ENCODE assay signal across 22 cellular contexts in the genomic region with DNA sequence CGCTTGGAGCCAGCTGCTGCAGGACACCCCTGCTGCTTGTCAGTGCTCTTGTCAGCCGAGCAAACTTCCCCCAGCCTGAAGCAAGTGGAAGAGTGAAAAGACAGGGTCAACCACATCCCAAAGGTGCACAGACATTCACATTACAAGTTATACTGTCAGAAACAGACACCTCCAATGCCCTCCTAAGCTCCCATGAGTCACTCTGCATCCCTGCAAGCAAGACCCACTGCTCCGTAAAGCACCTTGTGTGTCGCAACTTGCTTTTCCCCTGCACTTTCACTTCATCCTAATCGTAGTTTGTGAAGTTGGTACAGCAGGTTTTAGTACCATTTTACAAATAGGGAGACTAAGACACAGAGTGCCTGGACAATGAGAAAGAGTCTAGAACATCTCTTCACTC. TPM values are rescaled to one million over a fixed set of nuclear protein-coding genes. Genes with fewer than 3 reads are reported as not detected.
DNase-seq lines count a peak whose midpoint lies in the region; ATAC-seq and TF ChIP-seq lines count a peak whose summit lies in the region.
"Had no signal": no experiment of that assay in that cellular context is flagged by ENCODE, and none has a peak within 500 bp of the region (broad histone marks: within the 10 kb centered on the region; RNA-seq: fewer than 3 reads in every experiment).

No MANE protein-coding gene starts in this region.

- H3F3A ChIP-seq in PC-3 (ENCODE audit: low read length, unreplicated experiment) = no peaks in the 10 kb centered on the region

- H3K4me2 ChIP-seq in PC-3 (ENCODE audit: low read length) = 0 out of 2 replicates have a peak overlapping the region, but pooled peaks have one; percentile 10
- peak overlapping the region; percentile 3 for H3K4me2 ChIP-seq in trophoblast cell (ENCODE audit: low read length)

- H3K9me2 ChIP-seq in PC-3 (replicated peaks; ENCODE audit: low read length) = no peaks in the 10 kb centered on the region

- no peak overlapping the region for H2BK5ac ChIP-seq in trophoblast cell (ENCODE audit: low read depth, low read length, poor library complexity)

- WGBS in trophoblast cell (ENCODE audit: extremely low coverage, insufficient coverage, insufficient read length) = no CpG with 5 or more reads among the region's 5 CpGs

- DNase-seq in HFFc6 (no peak), PC-3 (no peak), cerebellar cortex (ENCODE audit: low spot score) (peak; percentile 25), trophoblast cell (peak in 1 of 2 donors; percentile 26), GM20000 (ENCODE audit: low spot score) (no peak), left ventricle myocardium inferior (no peak), SK-N-DZ (ENCODE audit: low spot score) (no peak)
- DNase-seq: activated CD4-positive, alpha-beta T cell treated with anti-CD3 and anti-CD28 coated beads, Interleukin-2, amount 10 ng/mL, durations not matched to agents 24 days and 14 days; CD8-positive, alpha-beta T cell; colonic mucosa; HCEC 1CT; immature natural killer cell; NCI-H187 treated with DMSO at 0.1 percent for 48 hours; NCI-H2227 treated with DMSO at 0.1 percent for 48 hours; RPMI8226; spleen; stimulated activated CD4-positive, alpha-beta T cell treated with anti-CD3 and anti-CD28 coated beads, Interleukin-4, amount 100 ng/mL, for 24 hours had no signal

- peaks cover 7% of the 10 kb centered on the region; the same call in 1 of the 2 replicates for H3K27me3 ChIP-seq in PC-3 (ENCODE audit: low read length)
- H3K27me3 ChIP-seq in trophoblast cell (ENCODE audit: insufficient read depth, low read length) = no peaks in the 10 kb centered on the region
- H3K27me3 ChIP-seq in left ventricle myocardium inferior (ENCODE audit: low read depth) = peaks cover 6% of the 10 kb centered on the region
- H3K27me3 ChIP-seq: colonic mucosa, neutrophil, spleen had no signal

- H4K12ac ChIP-seq in trophoblast cell (ENCODE audit: low read depth, low read length) = no peak overlapping the region

- peak overlapping the region; percentile 80 for H3K4me3 Mint-ChIP-seq in HFFc6
- H3K4me3 Mint-ChIP-seq: activated CD4-positive, alpha-beta T cell treated with anti-CD3 and anti-CD28 coated beads, Interleukin-2, amount 10 ng/mL, durations not matched to agents 24 days and 14 days; CD8-positive, alpha-beta T cell; immature natural killer cell; type B pancreatic cell had no signal

- H3K4me3 ChIP-seq in PC-3 (ENCODE audit: low read length) (no peak overlapping the region), trophoblast cell (ENCODE audit: low read depth, low read length) (no peak overlapping the region), left ventricle myocardium inferior (no peak overlapping the region)
- H3K4me3 ChIP-seq: colonic mucosa, lung, spleen had no signal

- no peak overlapping the region for H3K27ac Mint-ChIP-seq in HFFc6
- H3K27ac Mint-ChIP-seq: activated CD4-positive, alpha-beta T cell treated with anti-CD3 and anti-CD28 coated beads, Interleukin-2, amount 10 ng/mL, durations not matched to agents 24 days and 14 days; activated naive CD4-positive, alpha-beta T cell treated with anti-CD3 and anti-CD28 coated beads, Interleukin-2, amount 50 U/mL, for 72 hours; CD8-positive, alpha-beta T cell; immature natural killer cell; type B pancreatic cell had no signal

- H3K23ac ChIP-seq in trophoblast cell (ENCODE audit: low read length) = no peak overlapping the region

- ATAC-seq in PC-3 (no peak), GM21717 (IDR thresholded peaks at IDR 0.05; ENCODE audit: unreplicated experiment) (no peak)
- ATAC-seq: activated naive CD4-positive, alpha-beta T cell treated with anti-CD3 and anti-CD28 coated beads, Interleukin-2, amount 50 U/mL, for 72 hours; CD8-positive, alpha-beta T cell had no signal

- POLR2A ChIA-PET in PC-3 (lab: Charles Lee; ENCODE audit: unreplicated experiment) = no interaction called here

- H4K20me1 ChIP-seq in PC-3 (ENCODE audit: low read length) = no peaks in the 10 kb centered on the region

- peaks cover 6% of the 10 kb centered on the region; the same call in 1 of the 2 replicates for H3K4me1 Mint-ChIP-seq in HFFc6 (ENCODE audit: low read depth)
- H3K4me1 Mint-ChIP-seq: activated CD4-positive, alpha-beta T cell treated with anti-CD3 and anti-CD28 coated beads, Interleukin-2, amount 10 ng/mL, durations not matched to agents 24 days and 14 days; immature natural killer cell had no signal

- H3K4me1 ChIP-seq in PC-3 (ENCODE audit: insufficient read depth, low read length) (no peaks in the 10 kb centered on the region), trophoblast cell (ENCODE audit: control insufficient read depth in 1 of 2, insufficient read depth in 2 of 2, low read length in 2 of 2) (peaks cover 0 to 3% of the 10 kb centered on the region in 2 experiments), left ventricle myocardium inferior (no peaks in the 10 kb centered on the region)
- H3K4me1 ChIP-seq: colonic mucosa, spleen had no signal

- H2BK12ac ChIP-seq in trophoblast cell (ENCODE audit: low read length) = no peak overlapping the region

- H2BK120ac ChIP-seq in trophoblast cell (ENCODE audit: insufficient read depth, low read length, poor library complexity) = no peak overlapping the region

- no TSS peak for BruUV-seq in PC-3 (replicated peaks; lab: Mats Ljungman, UMichigan)

- H3K9me3 Mint-ChIP-seq in HFFc6 = no peaks in the 10 kb centered on the region
- H3K9me3 Mint-ChIP-seq: activated CD4-positive, alpha-beta T cell treated with anti-CD3 and anti-CD28 coated beads, Interleukin-2, amount 10 ng/mL, durations not matched to agents 24 days and 14 days; activated naive CD4-positive, alpha-beta T cell treated with anti-CD3 and anti-CD28 coated beads, Interleukin-2, amount 50 U/mL, for 72 hours; CD8-positive, alpha-beta T cell; type B pancreatic cell had no signal

- no peak overlapping the region for H4K8ac ChIP-seq in trophoblast cell (ENCODE audit: low read depth, low read length)

- H3K9ac ChIP-seq in PC-3 (ENCODE audit: low read length) (no peak overlapping the region), trophoblast cell (ENCODE audit: low read length) (no peak overlapping the region)

- H3K14ac ChIP-seq in trophoblast cell (ENCODE audit: low read length) = no peak overlapping the region

- H3K79me2 ChIP-seq in PC-3 (ENCODE audit: low read length) (no peaks in the 10 kb centered on the region), trophoblast cell (ENCODE audit: control insufficient read depth, insufficient read depth, low read length, poor library complexity) (no peaks in the 10 kb centered on the region)

- no peak overlapping the region for H2AK5ac ChIP-seq in trophoblast cell (ENCODE audit: low read length)

- no peak overlapping the region for H3K27ac ChIP-seq in PC-3 (ENCODE audit: low read length)
- H3K27ac ChIP-seq in trophoblast cell (ENCODE audit: low read depth, low read length) = no peak overlapping the region
- no peak overlapping the region for H3K27ac ChIP-seq in left ventricle myocardium inferior (replicated peaks)
- H3K27ac ChIP-seq: colonic mucosa, neutrophil, spleen had no signal

- CTCF ChIA-PET in PC-3 (lab: Charles Lee) = no interaction called here

- no peak overlapping the region for H3K4ac ChIP-seq in trophoblast cell (ENCODE audit: low read depth, low read length)

- H2AFZ ChIP-seq in PC-3 (ENCODE audit: low read length) = no peak overlapping the region
- H2AFZ ChIP-seq in trophoblast cell (ENCODE audit: insufficient read depth, low read length, poor library complexity) = no peak overlapping the region

- no peaks in the 10 kb centered on the region for H3K79me1 ChIP-seq in trophoblast cell (ENCODE audit: low read length)

- no peak overlapping the region for H3K18ac ChIP-seq in trophoblast cell (ENCODE audit: low read length)

- intact Hi-C loops in PC-3 (cut with micrococcal nuclease) = no loop called here
- intact Hi-C loops in left ventricle myocardium inferior (cut with micrococcal nuclease) = no loop called here

- H3K9me3 ChIP-seq in PC-3 (ENCODE audit: low read length) (no peaks in the 10 kb centered on the region), trophoblast cell (ENCODE audit: insufficient read depth, low read depth, low read length) (no peaks in the 10 kb centered on the region), left ventricle myocardium inferior (replicated peaks) (no peaks in the 10 kb centered on the region)
- H3K9me3 ChIP-seq: colonic mucosa, neutrophil had no signal

- no peaks in the 10 kb centered on the region for H3K27me3 Mint-ChIP-seq in HFFc6 (ENCODE audit: insufficient read depth)

- no peaks in the 10 kb centered on the region for H3K36me3 Mint-ChIP-seq in HFFc6 (ENCODE audit: low read depth)
- H3K36me3 Mint-ChIP-seq: activated naive CD4-positive, alpha-beta T cell treated with anti-CD3 and anti-CD28 coated beads, Interleukin-2, amount 50 U/mL, for 72 hours; CD8-positive, alpha-beta T cell; immature natural killer cell; type B pancreatic cell had no signal

- TF ChIP-seq CTCF in HFFc6 (IDR thresholded peaks at IDR 0.05) (no peak), PC-3 (conservative IDR thresholded peaks at IDR 0.05; ENCODE audit: low read depth, low read length) (no peak), GM20000 (IDR thresholded peaks at IDR 0.05; ENCODE audit: extremely low read depth, missing control alignments) (no peak), left ventricle myocardium inferior (IDR thresholded peaks at IDR 0.05; ENCODE audit: borderline replicate concordance) (no peak)

- H4K91ac ChIP-seq in trophoblast cell (ENCODE audit: low read depth, low read length) = no peak overlapping the region

- H3K36me3 ChIP-seq in PC-3 (ENCODE audit: low read depth, low read length) = no peaks in the 10 kb centered on the region
- no peaks in the 10 kb centered on the region for H3K36me3 ChIP-seq in trophoblast cell (ENCODE audit: control insufficient read depth in 1 of 2, insufficient read depth in 2 of 2, low read length in 2 of 2)
- H3K36me3 ChIP-seq in left ventricle myocardium inferior = no peaks in the 10 kb centered on the region
- H3K36me3 ChIP-seq: colonic mucosa, neutrophil, spleen had no signal

RNA-seq across cellular contexts. Expression of a gene that starts 51.1 kb away (rescaled TPM):
- total RNA-seq in HFFc6 (2021; fragmentation: NEBNext Ultra II Directional; extraction: Animal tissue kit (Norgen Biotek cat#: 25700)) = 1 to 10 TPM in 5 of 6 experiments, under 1 TPM in 1; 0.90 to 1.8 (median 1.5) TPM
- total RNA-seq in PC-3 (2014; rRNA removed) (not detected in 2 replicates), left ventricle myocardium inferior (not detected)
- polyA plus RNA-seq in trophoblast cell (2013) = 0.38 and 0.40 TPM in 2 replicates
- polyA plus RNA-seq in SK-N-DZ (2014; cell fraction: cytosol; rRNA removed) = 1.00 and 2.5 TPM in 2 replicates
- 0.92 and 2.8 TPM in 2 replicates for polyA plus RNA-seq in SK-N-DZ (2014; cell fraction: nucleus; rRNA removed)
- total RNA-seq: activated CD4-positive, alpha-beta T cell treated with anti-CD3 and anti-CD28 coated beads, Interleukin-2, amount 10 ng/mL, durations not matched to agents 24 days and 14 days; activated naive CD4-positive, alpha-beta T cell treated with anti-CD3 and anti-CD28 coated beads, Interleukin-2, amount 50 U/mL, for 72 hours; CD8-positive, alpha-beta T cell; spleen had no signal
- polyA plus RNA-seq: immature natural killer cell, spleen had no signal
